Comparison of ENCODE assay signal across 2 cellular contexts in genomic region chr3:172904817-172905479, GRCh38.
TF ChIP-seq lines count a peak whose summit lies in the region.

No MANE protein-coding gene starts in this region.

TF ChIP-seq in SK-N-SH, 30 proteins besides CTCF, POLR2A, EP300 and RAD21 (continued from another document):
- TF ChIP-seq, protein P1, sequence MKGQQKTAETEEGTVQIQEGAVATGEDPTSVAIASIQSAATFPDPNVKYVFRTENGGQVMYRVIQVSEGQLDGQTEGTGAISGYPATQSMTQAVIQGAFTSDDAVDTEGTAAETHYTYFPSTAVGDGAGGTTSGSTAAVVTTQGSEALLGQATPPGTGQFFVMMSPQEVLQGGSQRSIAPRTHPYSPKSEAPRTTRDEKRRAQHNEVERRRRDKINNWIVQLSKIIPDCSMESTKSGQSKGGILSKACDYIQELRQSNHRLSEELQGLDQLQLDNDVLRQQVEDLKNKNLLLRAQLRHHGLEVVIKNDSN (IDR thresholded peaks at IDR 0.05; ENCODE audit: borderline replicate concordance, low read depth), result no peak
- TF ChIP-seq, protein P2, sequence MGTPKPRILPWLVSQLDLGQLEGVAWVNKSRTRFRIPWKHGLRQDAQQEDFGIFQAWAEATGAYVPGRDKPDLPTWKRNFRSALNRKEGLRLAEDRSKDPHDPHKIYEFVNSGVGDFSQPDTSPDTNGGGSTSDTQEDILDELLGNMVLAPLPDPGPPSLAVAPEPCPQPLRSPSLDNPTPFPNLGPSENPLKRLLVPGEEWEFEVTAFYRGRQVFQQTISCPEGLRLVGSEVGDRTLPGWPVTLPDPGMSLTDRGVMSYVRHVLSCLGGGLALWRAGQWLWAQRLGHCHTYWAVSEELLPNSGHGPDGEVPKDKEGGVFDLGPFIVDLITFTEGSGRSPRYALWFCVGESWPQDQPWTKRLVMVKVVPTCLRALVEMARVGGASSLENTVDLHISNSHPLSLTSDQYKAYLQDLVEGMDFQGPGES (IDR thresholded peaks at IDR 0.05; ENCODE audit: low read depth, low read length), result no peak
- no peak for TF ChIP-seq NRF1 (IDR thresholded peaks at IDR 0.05; ENCODE audit: low read depth, low read length)
- no peak for TF ChIP-seq CHD2 (IDR thresholded peaks at IDR 0.05; ENCODE audit: low read length, partially characterized antibody)
- TF ChIP-seq SIN3A (IDR thresholded peaks at IDR 0.05; ENCODE audit: borderline replicate concordance, low read depth, low read length), result no peak
- no peak for TF ChIP-seq RXRA (IDR thresholded peaks at IDR 0.05; ENCODE audit: borderline replicate concordance, low read depth)
- TF ChIP-seq POLR2AphosphoS5 (IDR thresholded peaks at IDR 0.05; ENCODE audit: low read depth, low read length), result no peak
- no peak for TF ChIP-seq TAF1 (IDR thresholded peaks at IDR 0.05; ENCODE audit: borderline replicate concordance, low read depth, low read length)
- TF ChIP-seq TCF12 (IDR thresholded peaks at IDR 0.05), result no peak
- no peak for TF ChIP-seq MEF2A (IDR thresholded peaks at IDR 0.05; ENCODE audit: borderline replicate concordance, low read depth)
- no peak for TF ChIP-seq USF2 (IDR thresholded peaks at IDR 0.05; ENCODE audit: borderline replicate concordance, low read depth, low read length)
- TF ChIP-seq, protein P3, sequence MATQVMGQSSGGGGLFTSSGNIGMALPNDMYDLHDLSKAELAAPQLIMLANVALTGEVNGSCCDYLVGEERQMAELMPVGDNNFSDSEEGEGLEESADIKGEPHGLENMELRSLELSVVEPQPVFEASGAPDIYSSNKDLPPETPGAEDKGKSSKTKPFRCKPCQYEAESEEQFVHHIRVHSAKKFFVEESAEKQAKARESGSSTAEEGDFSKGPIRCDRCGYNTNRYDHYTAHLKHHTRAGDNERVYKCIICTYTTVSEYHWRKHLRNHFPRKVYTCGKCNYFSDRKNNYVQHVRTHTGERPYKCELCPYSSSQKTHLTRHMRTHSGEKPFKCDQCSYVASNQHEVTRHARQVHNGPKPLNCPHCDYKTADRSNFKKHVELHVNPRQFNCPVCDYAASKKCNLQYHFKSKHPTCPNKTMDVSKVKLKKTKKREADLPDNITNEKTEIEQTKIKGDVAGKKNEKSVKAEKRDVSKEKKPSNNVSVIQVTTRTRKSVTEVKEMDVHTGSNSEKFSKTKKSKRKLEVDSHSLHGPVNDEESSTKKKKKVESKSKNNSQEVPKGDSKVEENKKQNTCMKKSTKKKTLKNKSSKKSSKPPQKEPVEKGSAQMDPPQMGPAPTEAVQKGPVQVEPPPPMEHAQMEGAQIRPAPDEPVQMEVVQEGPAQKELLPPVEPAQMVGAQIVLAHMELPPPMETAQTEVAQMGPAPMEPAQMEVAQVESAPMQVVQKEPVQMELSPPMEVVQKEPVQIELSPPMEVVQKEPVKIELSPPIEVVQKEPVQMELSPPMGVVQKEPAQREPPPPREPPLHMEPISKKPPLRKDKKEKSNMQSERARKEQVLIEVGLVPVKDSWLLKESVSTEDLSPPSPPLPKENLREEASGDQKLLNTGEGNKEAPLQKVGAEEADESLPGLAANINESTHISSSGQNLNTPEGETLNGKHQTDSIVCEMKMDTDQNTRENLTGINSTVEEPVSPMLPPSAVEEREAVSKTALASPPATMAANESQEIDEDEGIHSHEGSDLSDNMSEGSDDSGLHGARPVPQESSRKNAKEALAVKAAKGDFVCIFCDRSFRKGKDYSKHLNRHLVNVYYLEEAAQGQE (IDR thresholded peaks at IDR 0.05; ENCODE audit: low read depth, low read length), result no peak
- TF ChIP-seq MAX (IDR thresholded peaks at IDR 0.05; ENCODE audit: low read depth), result no peak
- TF ChIP-seq ZBTB33 (IDR thresholded peaks at IDR 0.05; ENCODE audit: borderline replicate concordance, low read depth), result no peak

TF ChIP-seq in SK-N-SH treated with all-trans-retinoic acid at 6 μM for 48 hours, 23 proteins besides CTCF, POLR2A, EP300 and RAD21 (continued from another document):
- no peak for TF ChIP-seq TSHZ2 (CRISPR knock-in tag; IDR thresholded peaks at IDR 0.05)
- no peak for TF ChIP-seq ZNF70 (CRISPR knock-in tag; IDR thresholded peaks at IDR 0.05)
- TF ChIP-seq ZC3H10 (CRISPR knock-in tag; IDR thresholded peaks at IDR 0.05), result no peak
- no peak for TF ChIP-seq ESRRG (CRISPR knock-in tag; IDR thresholded peaks at IDR 0.05)
- TF ChIP-seq POU6F1 (CRISPR knock-in tag; IDR thresholded peaks at IDR 0.05; ENCODE audit: borderline replicate concordance, low read depth), result no peak
- TF ChIP-seq TOX (CRISPR knock-in tag; IDR thresholded peaks at IDR 0.05; ENCODE audit: borderline replicate concordance), result no peak
- no peak for TF ChIP-seq ZNF8 (CRISPR knock-in tag; IDR thresholded peaks at IDR 0.05)
- no peak for TF ChIP-seq OSR1 (CRISPR knock-in tag; IDR thresholded peaks at IDR 0.05)
TF ChIP-seq in SK-N-SH treated with all-trans-retinoic acid at 6 μM for 48 hours: peak in this region for 0.
